In genomic region chr17:35808240-35808961, GRCh38 we compare ENCODE assay signal across 8 cellular contexts. TPM values are rescaled to one million over a fixed set of nuclear protein-coding genes. Genes with fewer than 3 reads are reported as not detected.
DNase-seq lines count a peak whose midpoint lies in the region; ATAC-seq and TF ChIP-seq lines count a peak whose summit lies in the region.

No MANE protein-coding gene starts in this region.

- peak overlapping the region; percentile 92 to 99 (median 97) for H3K27ac Mint-ChIP-seq in CD14-positive monocyte
- H3K27ac Mint-ChIP-seq in nephron, result peak overlapping the region; percentile 100

- ATAC-seq in HG02973 (IDR thresholded peaks at IDR 0.05; ENCODE audit: unreplicated experiment) (no peak), GM18498 (IDR thresholded peaks at IDR 0.05; ENCODE audit: unreplicated experiment) (no peak)

- H3K9me3 ChIP-seq in colonic mucosa, result no peaks in the 10 kb centered on the region

- H3K36me3 ChIP-seq in KMS-11 (ENCODE audit: insufficient read depth) (no peaks in the 10 kb centered on the region), colonic mucosa (no peaks in the 10 kb centered on the region)

- H3K27me3 Mint-ChIP-seq in CD14-positive monocyte (ENCODE audit: low read depth in 3 of 3), result no peaks in the 10 kb centered on the region
- peaks cover 15% of the 10 kb centered on the region for H3K27me3 Mint-ChIP-seq in nephron (ENCODE audit: low read depth)

- H3K9me3 Mint-ChIP-seq in CD14-positive monocyte, result no peaks in the 10 kb centered on the region
- no peaks in the 10 kb centered on the region for H3K9me3 Mint-ChIP-seq in nephron

- H3K27me3 ChIP-seq in KMS-11 (ENCODE audit: insufficient read depth, low read depth) (no peaks in the 10 kb centered on the region), colonic mucosa (no peaks in the 10 kb centered on the region)

- H3K4me3 ChIP-seq in KMS-11 (IDR thresholded peaks at IDR 0.05; ENCODE audit: insufficient read depth, low read depth, low read length), result no peak overlapping the region
- peak overlapping the region; percentile 82 for H3K4me3 ChIP-seq in colonic mucosa

- H2AFZ ChIP-seq in KMS-11 (ENCODE audit: low read depth), result peak overlapping the region; percentile 73

- peak overlapping the region; percentile 94 for H3K4me2 ChIP-seq in KMS-11

- H3K4me1 ChIP-seq in KMS-11 (ENCODE audit: low read depth, poor library complexity, severe bottlenecking) (peaks cover 38% of the 10 kb centered on the region), colonic mucosa (peaks cover 14% of the 10 kb centered on the region)

- H3K9ac ChIP-seq in KMS-11, result peak overlapping the region; percentile 91
- peak overlapping the region in 1 of 2 donors; percentile 86 for H3K9ac ChIP-seq in colonic mucosa (ENCODE audit: low read depth in 2 of 2, low read length in 2 of 2)

- H3K79me2 ChIP-seq in KMS-11 (ENCODE audit: insufficient read depth, low read depth), result peaks cover 42% of the 10 kb centered on the region

- peaks cover 0 to 2% of the 10 kb centered on the region in 2 donors for H3K36me3 Mint-ChIP-seq in CD14-positive monocyte
- H3K36me3 Mint-ChIP-seq in nephron (ENCODE audit: low read depth), result peaks cover 4% of the 10 kb centered on the region

- peak overlapping the region; percentile 96 to 99 for H3K4me3 Mint-ChIP-seq in CD14-positive monocyte
- peak overlapping the region; percentile 92 to 95 (median 93) for H3K4me3 Mint-ChIP-seq in nephron

- H3K4me1 Mint-ChIP-seq in CD14-positive monocyte (peaks cover 45% of the 10 kb centered on the region), nephron (peaks cover 25% of the 10 kb centered on the region)

- DNase-seq in CD14-positive monocyte (ENCODE audit: low spot score), result no peak
- no peak for DNase-seq in colonic mucosa
- DNase-seq in NCI-H2107 treated with DMSO at 0.1 percent for 48 hours (lab: John Stamatoyannopoulos, UW; ENCODE audit: unreplicated experiment), result no peak
- no peak for DNase-seq in stimulated activated naive CD4-positive, alpha-beta T cell (lab: John Stamatoyannopoulos, UW)

- no peak for TF ChIP-seq CTCF in CD14-positive monocyte (IDR thresholded peaks at IDR 0.05)
- no peak for TF ChIP-seq CTCF in KMS-11 (conservative IDR thresholded peaks at IDR 0.05; ENCODE audit: low read depth, low read length)
- no peak for TF ChIP-seq CTCF in colonic mucosa (IDR thresholded peaks at IDR 0.05)
- TF ChIP-seq CTCF in nephron (IDR thresholded peaks at IDR 0.05; ENCODE audit: unreplicated experiment in 3 of 3), result no peak

- intact Hi-C loops in CD14-positive monocyte (cut with micrococcal nuclease), result loop anchor here in 1 of 2 donors (2.0 to 10.0 kb wide), 2 partner anchors 44 to 264 kb away; no protein-coding TSS in a partner anchor
- intact Hi-C loops in colonic mucosa (cut with DNase I), result no loop called here

- H4K20me1 ChIP-seq in KMS-11 (ENCODE audit: insufficient read depth), result peaks cover 18% of the 10 kb centered on the region

- H3K27ac ChIP-seq in KMS-11 (peak overlapping the region; percentile 79), colonic mucosa (peak overlapping the region; percentile 84)

RNA-seq across cellular contexts. Expression of gene TAF15, which starts 0.9 kb away (rescaled TPM):
- polyA plus RNA-seq in CD14-positive monocyte, result 10 to 100 TPM in 1 of 2 donors, 1 to 10 TPM in 1; 6.0 to 16.3 TPM
- 100 to 1,000 TPM; 132 to 218 TPM for total RNA-seq in colonic mucosa

RNA-seq across cellular contexts. Expression of gene MMP28, which starts 13.0 kb away (rescaled TPM):
- polyA plus RNA-seq in CD14-positive monocyte, result not detected
- total RNA-seq in colonic mucosa, result 10 to 100 TPM; 62.5 to 66.7 TPM

RNA-seq across cellular contexts. Expression of gene C17orf50, which starts 47.7 kb away (rescaled TPM):
- not detected for polyA plus RNA-seq in CD14-positive monocyte
- not detected for total RNA-seq in colonic mucosa

RNA-seq across cellular contexts. Expression of gene GAS2L2, which starts 55.4 kb away (rescaled TPM):
- polyA plus RNA-seq in CD14-positive monocyte, result not detected
- under 1 TPM in 1 of 2 donors, not detected in 1; 0.15 TPM for total RNA-seq in colonic mucosa
